ENCODE assay signal across 19 cellular contexts in the genomic region with DNA sequence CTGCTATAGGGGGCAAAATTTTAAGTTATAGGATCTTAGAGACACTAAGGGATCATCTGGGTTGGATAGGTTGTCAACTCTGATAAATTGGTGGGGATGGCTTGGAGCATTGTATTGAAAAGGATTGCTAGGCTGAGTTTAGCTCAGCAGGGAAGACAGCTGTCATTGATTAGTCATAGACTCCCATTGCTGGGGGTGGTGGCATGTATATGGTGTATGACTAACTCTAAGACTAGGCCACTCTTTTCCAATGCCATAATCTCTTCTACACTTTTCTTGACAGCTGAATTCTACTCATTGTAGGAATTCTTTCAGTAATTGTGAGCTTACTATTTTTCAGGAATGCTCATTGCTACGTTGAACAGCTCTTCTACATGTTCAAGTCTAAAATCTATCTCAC.
A peak's percentile ranks its signal among the peaks of the same experiment; 100 is the strongest.
DNase-seq lines count a peak whose midpoint lies in the region; ATAC-seq and TF ChIP-seq lines count a peak whose summit lies in the region.
"Had no signal": no experiment of that assay in that cellular context is flagged by ENCODE, and none has a peak within 500 bp of the region (broad histone marks: within the 10 kb centered on the region; RNA-seq: fewer than 3 reads in every experiment).

No MANE protein-coding gene starts in this region.

- no peak for TF ChIP-seq CTCF in brain microvascular endothelial cell (IDR thresholded peaks at IDR 0.05; ENCODE audit: low read depth, low read length, missing control alignments)

- H3K36me3 ChIP-seq in brain microvascular endothelial cell (replicated peaks), result no peaks in the 10 kb centered on the region
- H3K36me3 ChIP-seq: lower lobe of right lung, transverse colon had no signal

- peak; percentile 91 for ATAC-seq in stimulated activated naive CD8-positive, alpha-beta T cell treated with anti-CD3 and anti-CD28 coated beads, Interleukin-15, Interleukin-2, amounts not matched to agents 100 U/mL and 50 U/mL, for 24 hours
- ATAC-seq in HG03139 (IDR thresholded peaks at IDR 0.05; ENCODE audit: unreplicated experiment), result no peak
- ATAC-seq: GM12878; K562; lower lobe of right lung; naive thymus-derived CD4-positive, alpha-beta T cell; stimulated activated naive B cell treated with anti-CD40 and anti-IgM and Interleukin-4, amounts not matched to agents 10 μg/mL and 1 μg/mL and 100 μg/mL, for 72 hours had no signal

- in situ Hi-C loops in brain microvascular endothelial cell (cut with HindIII; ENCODE audit: low pct_ligation_motif_present, low sequenced_read_pairs), result no loop called here

- no peak overlapping the region for H3K27ac ChIP-seq in brain microvascular endothelial cell
- H3K27ac ChIP-seq: lower lobe of right lung, parathyroid adenoma, transverse colon had no signal

- no peak overlapping the region for H3K4me3 ChIP-seq in brain microvascular endothelial cell (ENCODE audit: low read depth, low read length)
- H3K4me3 ChIP-seq: GM12878, K562, lower lobe of right lung, transverse colon had no signal

- DNase-seq in stimulated activated CD4-positive, alpha-beta T cell treated with anti-CD3 and anti-CD28 coated beads, Interleukin-1b, Interleukin-23, amount 100 ng/mL, for 48 hours, result peak; percentile 37
- DNase-seq in stimulated activated CD4-positive, alpha-beta T cell treated with anti-CD3 and anti-CD28 coated beads, Interleukin-2, amount 100 ng/mL, for 24 hours, result no peak
- peak; percentile 3 for DNase-seq in NCI-H69 (lab: John Stamatoyannopoulos, UW)
- DNase-seq in brain microvascular endothelial cell, result peak; percentile 42
- DNase-seq in stimulated activated naive CD8-positive, alpha-beta T cell treated with anti-CD3 and anti-CD28 coated beads, Interleukin-15, Interleukin-2, amounts not matched to agents 100 U/mL and 50 U/mL, for 24 hours, result no peak
- no peak for DNase-seq in NCI-H1694 treated with DMSO at 0.1 percent for 48 hours (lab: John Stamatoyannopoulos, UW)
- DNase-seq in COLO829 (ENCODE audit: low spot score), result no peak
- DNase-seq: activated CD8-positive, alpha-beta memory T cell treated with anti-CD3 and anti-CD28 coated beads for 24 hours; activated effector memory CD4-positive, alpha-beta T cell treated with Interleukin-2 at 50 U/mL for 16 hours; dermis blood vessel endothelial cell; lower lobe of right lung; naive thymus-derived CD4-positive, alpha-beta T cell; NCI-H1092; stimulated activated naive B cell treated with anti-CD40 and anti-IgM and Interleukin-4, amounts not matched to agents 10 μg/mL and 1 μg/mL and 100 μg/mL, for 72 hours; transverse colon had no signal

- H3K27me3 ChIP-seq in brain microvascular endothelial cell (replicated peaks), result peaks cover 2% of the 10 kb centered on the region
- H3K27me3 ChIP-seq: transverse colon had no signal

Comparison
In these comparisons a context has a peak if more than half of its experiments do, and no peak if none do; other contexts are left out.
1. DNase-seq: peak in stimulated activated CD4-positive, alpha-beta T cell treated with anti-CD3 and anti-CD28 coated beads, Interleukin-1b, Interleukin-23, amount 100 ng/mL, for 48 hours (single experiment), NCI-H69 (single experiment) and brain microvascular endothelial cell (single experiment); none in stimulated activated CD4-positive, alpha-beta T cell treated with anti-CD3 and anti-CD28 coated beads, Interleukin-2, amount 100 ng/mL, for 24 hours (0 of 2), stimulated activated naive CD8-positive, alpha-beta T cell treated with anti-CD3 and anti-CD28 coated beads, Interleukin-15, Interleukin-2, amounts not matched to agents 100 U/mL and 50 U/mL, for 24 hours (single experiment), NCI-H1694 treated with DMSO at 0.1 percent for 48 hours (single experiment) and COLO829 (single experiment).